In the genomic region with DNA sequence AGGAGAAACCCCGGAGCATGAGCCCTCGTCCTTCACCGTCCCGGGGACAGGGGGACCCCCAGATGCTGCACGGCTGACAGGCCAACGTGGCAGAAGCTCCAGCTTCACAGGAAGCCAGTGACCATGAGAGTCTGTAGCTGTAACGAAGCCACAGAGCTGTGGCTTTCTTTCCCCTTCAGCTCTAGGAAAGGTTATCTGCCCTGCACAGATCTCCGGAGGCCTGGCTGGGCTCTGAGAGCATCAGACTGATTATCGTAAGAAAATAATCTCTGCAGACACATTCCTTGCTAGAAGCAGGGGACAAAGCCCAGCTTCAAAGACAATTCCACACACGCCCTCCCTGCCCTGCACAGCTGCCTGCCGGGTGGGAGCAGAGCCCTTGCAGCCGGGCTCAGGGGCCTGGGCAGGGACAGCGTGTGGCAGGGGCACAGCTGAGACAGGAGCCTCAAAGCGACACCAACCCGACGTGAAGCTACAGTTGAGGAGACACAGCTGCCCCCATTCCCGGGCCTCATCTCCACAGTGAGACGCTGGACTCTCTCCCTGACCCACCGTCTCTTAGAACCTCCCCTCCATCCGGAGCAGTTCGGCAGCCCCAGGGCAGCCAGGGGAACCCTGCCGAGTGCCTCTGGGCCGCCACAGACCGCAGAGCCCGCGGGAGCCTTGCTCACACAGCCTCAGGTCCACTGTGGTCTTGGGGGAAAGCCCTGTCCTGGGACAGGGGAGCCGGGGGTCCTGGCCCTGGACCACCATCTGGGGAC, we compare ENCODE assay signal across 11 cellular contexts. TPM values are rescaled to one million over a fixed set of nuclear protein-coding genes. Genes with fewer than 3 reads are reported as not detected.
DNase-seq lines count a peak whose midpoint lies in the region; ATAC-seq and TF ChIP-seq lines count a peak whose summit lies in the region.
"Had no signal": no experiment of that assay in that cellular context is flagged by ENCODE, and none has a peak within 500 bp of the region (broad histone marks: within the 10 kb centered on the region; RNA-seq: fewer than 3 reads in every experiment).

No MANE protein-coding gene starts in this region.

- peak; percentile 48 for ATAC-seq in CD8-positive, alpha-beta T cell
- no peak for ATAC-seq in GM18517 (IDR thresholded peaks at IDR 0.05; ENCODE audit: unreplicated experiment)

- H3K9me3 Mint-ChIP-seq in CD8-positive, alpha-beta T cell, result no peaks in the 10 kb centered on the region

- H3K4ac ChIP-seq in mesenchymal stem cell (ENCODE audit: low read depth in 1 of 2, low read length in 2 of 2), result no peak overlapping the region

- H2AFZ ChIP-seq in mesenchymal stem cell (ENCODE audit: low read depth, low read length) (no peak overlapping the region), PC-9 (no peak overlapping the region)

- POLR2A ChIA-PET in CD8-positive, alpha-beta T cell (lab: Charles Lee), result no interaction called here
- POLR2A ChIA-PET in PC-9 (lab: Charles Lee; ENCODE audit: unreplicated experiment), result no interaction called here

- 77% methylated on average over 27 of the region's 27 CpGs for WGBS in mesenchymal stem cell

- H3K4me3 Mint-ChIP-seq in CD8-positive, alpha-beta T cell, result peak overlapping the region; percentile 22

- peak overlapping the region; percentile 15 for H2AK5ac ChIP-seq in mesenchymal stem cell (ENCODE audit: low read length, severe bottlenecking)

- H4K8ac ChIP-seq in mesenchymal stem cell (ENCODE audit: low read length), result no peak overlapping the region

- no peaks in the 10 kb centered on the region for H3K79me1 ChIP-seq in mesenchymal stem cell (replicated peaks; ENCODE audit: low read length, poor library complexity, severe bottlenecking)

- no peak for TF ChIP-seq CTCF in CD8-positive, alpha-beta T cell (IDR thresholded peaks at IDR 0.05)
- TF ChIP-seq CTCF in NB4 (IDR thresholded peaks at IDR 0.05; ENCODE audit: low read depth, low read length) (no peak), colonic mucosa (IDR thresholded peaks at IDR 0.05) (no peak), PC-9 (conservative IDR thresholded peaks at IDR 0.05) (no peak)

- TF ChIP-seq POLR2A in NB4 (IDR thresholded peaks at IDR 0.05; ENCODE audit: extremely low read depth, insufficient read length), result no peak

- H3K9me3 ChIP-seq in CD8-positive, alpha-beta T cell (ENCODE audit: low read length), result no peaks in the 10 kb centered on the region
- no peaks in the 10 kb centered on the region for H3K9me3 ChIP-seq in colonic mucosa
- no peaks in the 10 kb centered on the region for H3K9me3 ChIP-seq in mesenchymal stem cell (ENCODE audit: control insufficient read depth, low read length)
- H3K9me3 ChIP-seq in PC-9 (ENCODE audit: insufficient read depth, low read depth), result no peaks in the 10 kb centered on the region
- H3K9me3 ChIP-seq: adrenal gland, right lobe of liver had no signal

- intact Hi-C loops in CD8-positive, alpha-beta T cell (cut with DNase I, micrococcal nuclease), result loop anchor here in 1 of 2 experiments (2.0 kb wide), 1 partner anchor 14 kb away; no protein-coding TSS in a partner anchor
- intact Hi-C loops in colonic mucosa (cut with DNase I) (no loop called here), PC-9 (cut with micrococcal nuclease; ENCODE audit: unreplicated experiment) (no loop called here)

- H2BK15ac ChIP-seq in mesenchymal stem cell (ENCODE audit: low read depth, poor library complexity, severe bottlenecking), result no peak overlapping the region

- H3K4me3 ChIP-seq in CD8-positive, alpha-beta T cell (ENCODE audit: low read depth, low read length), result no peak overlapping the region
- no peak overlapping the region for H3K4me3 ChIP-seq in NB4 (ENCODE audit: low read depth, low read length)
- H3K4me3 ChIP-seq in colonic mucosa, result no peak overlapping the region
- H3K4me3 ChIP-seq in mesenchymal stem cell (ENCODE audit: insufficient read depth in 1 of 2, low read depth in 1 of 2, low read length in 2 of 2), result peak overlapping the region in 1 of 2 experiments; percentile 8
- no peak overlapping the region for H3K4me3 ChIP-seq in PC-9
- H3K4me3 ChIP-seq: adrenal gland, right lobe of liver had no signal

- peak overlapping the region in 1 of 2 experiments; percentile 16 for H3K14ac ChIP-seq in mesenchymal stem cell (ENCODE audit: low read length in 2 of 2)

- DNase-seq in CD8-positive, alpha-beta T cell, result peak in 1 of 7 experiments; percentile 49
- DNase-seq in NB4 (ENCODE audit: low read depth) (peak; percentile 74), colonic mucosa (peak; percentile 10), mesenchymal stem cell (no peak), NCI-H1092 (lab: John Stamatoyannopoulos, UW) (no peak), RPMI8226 (no peak), PC-9 (no peak)
- DNase-seq: activated CD4-positive, alpha-beta T cell treated with anti-CD3 and anti-CD28 coated beads, Interleukin-2, amount 50 U/mL, for 4 hours had no signal

- peak overlapping the region; percentile 7 for H4K91ac ChIP-seq in mesenchymal stem cell (ENCODE audit: low read length)

- peaks cover 11% of the 10 kb centered on the region for H3K27me3 Mint-ChIP-seq in CD8-positive, alpha-beta T cell (ENCODE audit: low read depth)

- H3K9ac ChIP-seq in colonic mucosa (ENCODE audit: low read depth in 2 of 2, low read length in 2 of 2) (no peak overlapping the region), mesenchymal stem cell (ENCODE audit: low read length) (no peak overlapping the region)

- H3K79me2 ChIP-seq in PC-9 (ENCODE audit: low read depth), result no peaks in the 10 kb centered on the region

- H4K20me1 ChIP-seq in PC-9 (ENCODE audit: insufficient read depth), result no peaks in the 10 kb centered on the region; the same call in 1 of the 2 replicates

- peaks cover 15% of the 10 kb centered on the region for H3K4me1 Mint-ChIP-seq in CD8-positive, alpha-beta T cell (ENCODE audit: low read depth)

- no peak overlapping the region for H2BK12ac ChIP-seq in mesenchymal stem cell (ENCODE audit: low read length in 2 of 2)

- peaks cover 3% of the 10 kb centered on the region for H3K27me3 ChIP-seq in CD8-positive, alpha-beta T cell (ENCODE audit: insufficient read depth, low read length)
- H3K27me3 ChIP-seq in colonic mucosa (peaks cover 7% of the 10 kb centered on the region), mesenchymal stem cell (ENCODE audit: control insufficient read depth in 1 of 2, insufficient read depth in 1 of 2, low read length in 2 of 2) (peaks cover 0 to 73% of the 10 kb centered on the region in 2 experiments), PC-9 (ENCODE audit: insufficient read depth, low read depth) (peaks cover 4% of the 10 kb centered on the region; the same call in 1 of the 2 replicates)
- H3K27me3 ChIP-seq: adrenal gland, right lobe of liver had no signal

- peaks cover 26% of the 10 kb centered on the region for H3K4me1 ChIP-seq in CD8-positive, alpha-beta T cell (ENCODE audit: insufficient read depth, low read length)
- H3K4me1 ChIP-seq in colonic mucosa (no peaks in the 10 kb centered on the region), mesenchymal stem cell (ENCODE audit: control insufficient read depth, insufficient read depth, low read depth, low read length) (peaks cover 32% of the 10 kb centered on the region), PC-9 (replicated peaks; ENCODE audit: insufficient read depth) (no peaks in the 10 kb centered on the region)
- H3K4me1 ChIP-seq: adrenal gland had no signal

- no peaks in the 10 kb centered on the region for H3K36me3 ChIP-seq in CD8-positive, alpha-beta T cell (ENCODE audit: insufficient read depth, low read length)
- no peaks in the 10 kb centered on the region for H3K36me3 ChIP-seq in colonic mucosa
- H3K36me3 ChIP-seq in mesenchymal stem cell (ENCODE audit: control insufficient read depth in 1 of 2, insufficient read depth in 2 of 2, low read depth in 1 of 2, low read length in 2 of 2), result peaks cover 4 to 6% of the 10 kb centered on the region in 2 experiments
- no peaks in the 10 kb centered on the region for H3K36me3 ChIP-seq in PC-9 (ENCODE audit: low read depth)
- H3K36me3 ChIP-seq: adrenal gland, right lobe of liver had no signal

- H3K18ac ChIP-seq in mesenchymal stem cell (ENCODE audit: low read depth in 1 of 2, low read length in 2 of 2), result no peak overlapping the region

- no peak overlapping the region for H3K27ac Mint-ChIP-seq in CD8-positive, alpha-beta T cell

- CTCF ChIA-PET in CD8-positive, alpha-beta T cell (lab: Charles Lee), result interaction anchor here (1.4 kb wide), 1 partner anchor 15 kb away, joined by 3 read pairs; no protein-coding TSS in a partner anchor
- CTCF ChIA-PET in PC-9 (lab: Charles Lee), result no interaction called here

- H3K23ac ChIP-seq in mesenchymal stem cell (ENCODE audit: low read length in 2 of 2), result no peak overlapping the region

- H3K9me2 ChIP-seq in PC-9 (ENCODE audit: insufficient read depth), result no peaks in the 10 kb centered on the region

- H3K4me2 ChIP-seq in mesenchymal stem cell (ENCODE audit: low read length, poor library complexity, severe bottlenecking), result no peak overlapping the region
- H3K4me2 ChIP-seq in PC-9, result no peak overlapping the region

- no TSS peak for BruUV-seq in PC-9 (replicated peaks; lab: Mats Ljungman, UMichigan)

- H3F3A ChIP-seq in PC-9 (ENCODE audit: insufficient read depth, low read depth), result no peaks in the 10 kb centered on the region

- H3K36me3 Mint-ChIP-seq in CD8-positive, alpha-beta T cell, result no peaks in the 10 kb centered on the region

- no peak overlapping the region for H2BK120ac ChIP-seq in mesenchymal stem cell (ENCODE audit: low read depth, low read length)

- no peak overlapping the region for H3K27ac ChIP-seq in CD8-positive, alpha-beta T cell (ENCODE audit: low read depth, low read length)
- H3K27ac ChIP-seq in colonic mucosa, result no peak overlapping the region
- no peak overlapping the region for H3K27ac ChIP-seq in mesenchymal stem cell (ENCODE audit: low read length, poor library complexity, severe bottlenecking)
- no peak overlapping the region for H3K27ac ChIP-seq in PC-9
- H3K27ac ChIP-seq: adrenal gland, right lobe of liver had no signal

- no peak overlapping the region for H2BK5ac ChIP-seq in mesenchymal stem cell (ENCODE audit: low read depth, low read length, poor library complexity, severe bottlenecking)

RNA-seq across cellular contexts. Expression of a gene that starts 30.6 kb away (rescaled TPM):
- total RNA-seq in CD8-positive, alpha-beta T cell, result 10 to 100 TPM; 54.7 to 56.7 TPM
- total RNA-seq in colonic mucosa (10 to 100 TPM; 23.8 to 31.6 TPM), PC-9 (2021) (29.0 and 32.6 TPM in 2 replicates)
- 75.1 TPM for polyA plus RNA-seq in mesenchymal stem cell (2013, experiment 1 of 2)
- polyA plus RNA-seq in mesenchymal stem cell (2013, experiment 2 of 2), result 76.3 TPM

Comparison
In these comparisons a context has a peak if more than half of its experiments do, and no peak if none do; other contexts are left out.
1. DNase-seq: peak in NB4 (single experiment) and colonic mucosa (single experiment); none in mesenchymal stem cell (single experiment), NCI-H1092 (single experiment), RPMI8226 (single experiment) and PC-9 (0 of 2).